20 cellular contexts compared by ENCODE assay signal in genomic region chr17:46046957-46047356, GRCh38. TPM values are rescaled to one million over a fixed set of nuclear protein-coding genes. Genes with fewer than 3 reads are reported as not detected.
DNase-seq lines count a peak whose midpoint lies in the region; ATAC-seq and TF ChIP-seq lines count a peak whose summit lies in the region.
"Had no signal": no experiment of that assay in that cellular context is flagged by ENCODE, and none has a peak within 500 bp of the region (broad histone marks: within the 10 kb centered on the region; RNA-seq: fewer than 3 reads in every experiment).

No MANE protein-coding gene starts in this region.

- H3K27me3 Mint-ChIP-seq in H9 (ENCODE audit: low read depth), result no peaks in the 10 kb centered on the region
- H3K27me3 Mint-ChIP-seq: dendritic cell treated with granulocyte-macrophage colony-stimulating factor and Interleukin-4, amounts not matched to agents 40 ng/mL and 50 ng/mL, for 4 days; memory B cell; stimulated activated memory B cell treated with anti-CD40 and anti-IgM and Interleukin-4, amounts not matched to agents 10 μg/mL and 1 μg/mL and 100 μg/mL, for 72 hours had no signal

- H3K36me3 ChIP-seq in ACC112 (ENCODE audit: insufficient read depth, low read length) (peaks cover 43% of the 10 kb centered on the region), muscle layer of colon (ENCODE audit: insufficient read depth, low read length) (peaks cover 45% of the 10 kb centered on the region)

- no peak overlapping the region for H2BK12ac ChIP-seq in H9 (ENCODE audit: insufficient read length, low read depth, low read length)

- H3T11ph ChIP-seq in H9 (ENCODE audit: low read length), result no peak overlapping the region

- H3K9ac ChIP-seq in H9 (ENCODE audit: extremely low read depth, insufficient read length, low read length), result no peak overlapping the region
- H3K9ac ChIP-seq in muscle layer of colon (ENCODE audit: low read length), result no peak overlapping the region

- H3K36me3 Mint-ChIP-seq in H9 (ENCODE audit: insufficient read depth in 1 of 3, low read depth in 3 of 3), result peaks cover 39 to 83% (median 79%) of the 10 kb centered on the region in 3 experiments; a peak in 6 of 7 replicates

- H3K4ac ChIP-seq in H9 (ENCODE audit: low read depth, low read length), result no peak overlapping the region

- H2BK5ac ChIP-seq in H9 (ENCODE audit: insufficient read length, low read length), result no peak overlapping the region

- H4K8ac ChIP-seq in H9 (replicated peaks; ENCODE audit: insufficient read length, low read depth, low read length), result no peak overlapping the region

- H3K23me2 ChIP-seq in H9 (ENCODE audit: insufficient read length, low read depth, low read length, poor library complexity, severe bottlenecking), result no peaks in the 10 kb centered on the region

- no peaks in the 10 kb centered on the region for H3K9me3 ChIP-seq in H9 (ENCODE audit: control insufficient read depth, low read depth, low read length)
- H3K9me3 ChIP-seq in muscle layer of colon (ENCODE audit: low read length), result no peaks in the 10 kb centered on the region
- H3K9me3 ChIP-seq: BE2C, SJCRH30 had no signal

- no peak for DNase-seq in H9
- DNase-seq in dermis microvascular lymphatic vessel endothelial cell (ENCODE audit: low read depth in 2 of 2), result peak; percentile 61 to 68
- no peak for DNase-seq in NCI-H2227 (lab: John Stamatoyannopoulos, UW; ENCODE audit: unreplicated experiment)
- DNase-seq in globus pallidus (ENCODE audit: low spot score), result no peak
- DNase-seq: activated T-cell treated with anti-CD3 and anti-CD28 coated beads, Interleukin-2, amount 50 U/mL, for 72 hours; anterior cingulate cortex; BE2C; NCI-H2171 treated with DMSO at 0.1 percent for 48 hours; SJCRH30 had no signal

- no peak overlapping the region for H2BK120ac ChIP-seq in H9 (ENCODE audit: low read depth, low read length, poor library complexity, severe bottlenecking)

- H3K79me2 ChIP-seq in ACC112 (ENCODE audit: control insufficient read depth, insufficient read depth, low read length, unreplicated experiment), result peaks cover 25% of the 10 kb centered on the region
- H3K79me2 ChIP-seq in H9 (ENCODE audit: insufficient read depth, low read length), result no peaks in the 10 kb centered on the region

- no peak overlapping the region for H4K5ac ChIP-seq in H9 (ENCODE audit: insufficient read length, low read depth, low read length)

- no CpG with 5 or more reads among the region's 1 CpG for WGBS in H9 (ENCODE audit: extremely low coverage, insufficient read length, low lambda C conversion rate)

- H2BK20ac ChIP-seq in H9 (ENCODE audit: low read depth, low read length, poor library complexity, severe bottlenecking), result no peak overlapping the region

- H4K20me1 ChIP-seq in H9 (ENCODE audit: control insufficient read depth, insufficient read depth, insufficient read length), result no peaks in the 10 kb centered on the region

- H3K4me1 ChIP-seq in ACC112 (ENCODE audit: control insufficient read depth, insufficient read depth, low read length, unreplicated experiment) (peaks cover 6% of the 10 kb centered on the region), H9 (ENCODE audit: insufficient read depth, low read length) (no peaks in the 10 kb centered on the region), muscle layer of colon (ENCODE audit: insufficient read depth, low read length) (peaks cover 23% of the 10 kb centered on the region)
- H3K4me1 ChIP-seq: BE2C had no signal

- H3K27me3 ChIP-seq in ACC112 (ENCODE audit: insufficient read depth, low read length) (no peaks in the 10 kb centered on the region), H9 (ENCODE audit: insufficient read depth, low read length) (no peaks in the 10 kb centered on the region), muscle layer of colon (ENCODE audit: control insufficient read depth in 1 of 2, insufficient read depth in 2 of 2, low read length in 2 of 2) (no peaks in the 10 kb centered on the region)
- H3K27me3 ChIP-seq: BE2C, SJCRH30 had no signal

- H3K56ac ChIP-seq in H9 (ENCODE audit: insufficient read length, low read depth, low read length), result no peak overlapping the region

- peak overlapping the region; percentile 40 for H3K27ac ChIP-seq in ACC112 (ENCODE audit: low read depth, low read length)
- no peak overlapping the region for H3K27ac ChIP-seq in H9 (ENCODE audit: insufficient read length, low read depth, low read length)
- H3K27ac ChIP-seq in muscle layer of colon (ENCODE audit: low read depth, low read length), result peak overlapping the region; percentile 40
- H3K27ac ChIP-seq: SJCRH30 had no signal

- peaks cover 13 to 18% of the 10 kb centered on the region in 2 experiments for H3K4me1 Mint-ChIP-seq in H9

- no peaks in the 10 kb centered on the region for H3K79me1 ChIP-seq in H9 (ENCODE audit: insufficient read depth, low read depth, low read length, poor library complexity, severe bottlenecking)

- no peak overlapping the region; a peak in 1 of 7 replicates for H3K27ac Mint-ChIP-seq in H9
- H3K27ac Mint-ChIP-seq: activated T-cell treated with anti-CD3 and anti-CD28 coated beads, Interleukin-2, amount 50 U/mL, for 72 hours; dendritic cell treated with granulocyte-macrophage colony-stimulating factor and Interleukin-4, amounts not matched to agents 40 ng/mL and 50 ng/mL, for 4 days; memory B cell had no signal

- H2AFZ ChIP-seq in ACC112 (ENCODE audit: low read length, unreplicated experiment) (no peak overlapping the region), H9 (ENCODE audit: low read length) (no peak overlapping the region)

- no peak overlapping the region for H4K91ac ChIP-seq in H9 (ENCODE audit: insufficient read length, low read depth, low read length)

- no peak for ATAC-seq in GM19035 (IDR thresholded peaks at IDR 0.05; ENCODE audit: unreplicated experiment)
- ATAC-seq in GM21576 (IDR thresholded peaks at IDR 0.05; ENCODE audit: unreplicated experiment), result no peak
- ATAC-seq: activated T-cell treated with anti-CD3 and anti-CD28 coated beads, Interleukin-2, amount 50 U/mL, for 72 hours; stimulated activated memory B cell treated with anti-CD40 and anti-IgM and Interleukin-4, amounts not matched to agents 10 μg/mL and 1 μg/mL and 100 μg/mL, for 72 hours had no signal

- no peak overlapping the region for H3K14ac ChIP-seq in H9 (ENCODE audit: insufficient read depth, low read length)

- no peak overlapping the region for H2AK5ac ChIP-seq in H9 (ENCODE audit: insufficient read length, low read length)

- H3K9me3 Mint-ChIP-seq in H9, result no peaks in the 10 kb centered on the region
- H3K9me3 Mint-ChIP-seq: activated T-cell treated with anti-CD3 and anti-CD28 coated beads, Interleukin-2, amount 50 U/mL, for 72 hours; dendritic cell treated with granulocyte-macrophage colony-stimulating factor and Interleukin-4, amounts not matched to agents 40 ng/mL and 50 ng/mL, for 4 days; memory B cell; stimulated activated memory B cell treated with anti-CD40 and anti-IgM and Interleukin-4, amounts not matched to agents 10 μg/mL and 1 μg/mL and 100 μg/mL, for 72 hours had no signal

- H3K4me3 ChIP-seq in ACC112 (ENCODE audit: low read depth, low read length) (no peak overlapping the region), muscle layer of colon (ENCODE audit: low read depth in 1 of 2, low read length in 2 of 2) (no peak overlapping the region)
- H3K4me3 ChIP-seq: SJCRH30 had no signal

- H3K4me3 Mint-ChIP-seq in H9, result no peak overlapping the region
- H3K4me3 Mint-ChIP-seq: activated T-cell treated with anti-CD3 and anti-CD28 coated beads, Interleukin-2, amount 50 U/mL, for 72 hours; dendritic cell treated with granulocyte-macrophage colony-stimulating factor and Interleukin-4, amounts not matched to agents 40 ng/mL and 50 ng/mL, for 4 days; memory B cell; stimulated activated memory B cell treated with anti-CD40 and anti-IgM and Interleukin-4, amounts not matched to agents 10 μg/mL and 1 μg/mL and 100 μg/mL, for 72 hours had no signal

- H3K4me2 ChIP-seq in H9 (ENCODE audit: insufficient read depth, insufficient read length, low read length), result no peak overlapping the region

- no peak overlapping the region for H3K23ac ChIP-seq in H9 (ENCODE audit: insufficient read length, low read depth, low read length)

- TF ChIP-seq CTCF in H9 (conservative IDR thresholded peaks at IDR 0.05), result peak; percentile 21; the same call in 2 of the 3 replicates

- H2BK15ac ChIP-seq in H9 (ENCODE audit: low read depth, low read length), result no peak overlapping the region

- no peak overlapping the region for H3K18ac ChIP-seq in H9 (ENCODE audit: insufficient read length, low read depth, low read length)

RNA-seq across cellular contexts. Expression of gene STH, which starts 47.9 kb away (rescaled TPM):
- not detected in 2 replicates for total RNA-seq in H9 (2021)
- not detected in 2 replicates for total RNA-seq in dermis microvascular lymphatic vessel endothelial cell
- total RNA-seq: activated T-cell treated with anti-CD3 and anti-CD28 coated beads, Interleukin-2, amount 50 U/mL, for 72 hours; Daoy; H4; HT1080; SJCRH30; urinary bladder had no signal

Comparison
In these comparisons a context has a peak if more than half of its experiments do, and no peak if none do; other contexts are left out.
1. DNase-seq: peak in dermis microvascular lymphatic vessel endothelial cell (2 of 2); none in H9 (single experiment), NCI-H2227 (single experiment) and globus pallidus (single experiment).